ENCODE assay signal across 17 cellular contexts in genomic region chr11:44572431-44572830, GRCh38. TPM values are rescaled to one million over a fixed set of nuclear protein-coding genes. Genes with fewer than 3 reads are reported as not detected.
DNase-seq lines count a peak whose midpoint lies in the region; ATAC-seq and TF ChIP-seq lines count a peak whose summit lies in the region.
"Had no signal": no experiment of that assay in that cellular context is flagged by ENCODE, and none has a peak within 500 bp of the region (broad histone marks: within the 10 kb centered on the region; RNA-seq: fewer than 3 reads in every experiment).

No MANE protein-coding gene starts in this region.

- H3K27me3 Mint-ChIP-seq in T-helper 2 cell treated with Interferon-gamma antibody and Interleukin-4, amounts not matched to agents 5 μg/mL and 100 μg/mL, for 36 hours (ENCODE audit: low read depth), result no peaks in the 10 kb centered on the region
- no peaks in the 10 kb centered on the region for H3K27me3 Mint-ChIP-seq in activated naive CD8-positive, alpha-beta T cell treated with anti-CD3 and anti-CD28 coated beads, Interleukin-2, amount 10 ng/mL, durations not matched to agents 7 days and 5 days
- no peaks in the 10 kb centered on the region for H3K27me3 Mint-ChIP-seq in naive thymus-derived CD4-positive, alpha-beta T cell

- H3K27me3 ChIP-seq in H7 (ENCODE audit: control insufficient read depth, insufficient read depth, low read length) (peaks cover 2% of the 10 kb centered on the region), right atrium auricular region (no peaks in the 10 kb centered on the region)
- H3K27me3 ChIP-seq in naive thymus-derived CD4-positive, alpha-beta T cell (ENCODE audit: control insufficient read depth in 2 of 2, insufficient read depth in 2 of 2, low read length in 2 of 2), result no peaks in the 10 kb centered on the region

- no peak overlapping the region for H3K27ac ChIP-seq in naive thymus-derived CD4-positive, alpha-beta T cell (ENCODE audit: low read depth, low read length)
- H3K27ac ChIP-seq in right atrium auricular region, result no peak overlapping the region

- H3K4me3 ChIP-seq in H7 (ENCODE audit: insufficient read depth, low read depth, low read length), result no peak overlapping the region
- no peak overlapping the region for H3K4me3 ChIP-seq in naive thymus-derived CD4-positive, alpha-beta T cell (ENCODE audit: low read length)
- no peak overlapping the region for H3K4me3 ChIP-seq in right atrium auricular region
- H3K4me3 ChIP-seq: left ventricle myocardium inferior, skin epidermis had no signal

- DNase-seq in T-helper 2 cell treated with Interferon-gamma antibody and Interleukin-4, amounts not matched to agents 5 μg/mL and 100 μg/mL, for 36 hours (ENCODE audit: low spot score), result no peak
- DNase-seq in T-helper 2 cell (no peak), H7 (peak; percentile 16), NCI-H2029 treated with DMSO at 0.1 percent for 48 hours (lab: John Stamatoyannopoulos, UW) (no peak), right atrium auricular region (ENCODE audit: low spot score) (no peak), NCI-H1048 (lab: John Stamatoyannopoulos, UW) (no peak)
- DNase-seq in activated naive CD8-positive, alpha-beta T cell treated with anti-CD3 and anti-CD28 coated beads, Interleukin-2, amount 10 ng/mL, durations not matched to agents 7 days and 5 days, result no peak
- no peak for DNase-seq in naive thymus-derived CD4-positive, alpha-beta T cell
- DNase-seq: 8988T; anterior cingulate cortex; foreskin melanocyte; left ventricle myocardium inferior; NCI-H774; stimulated activated CD4-positive, alpha-beta T cell treated with anti-CD3 and anti-CD28 coated beads, Interleukin-4, amount 100 ng/mL, for 4 hours had no signal

- TF ChIP-seq CTCF in right atrium auricular region (IDR thresholded peaks at IDR 0.05), result no peak

- no peaks in the 10 kb centered on the region for H3K9me3 ChIP-seq in naive thymus-derived CD4-positive, alpha-beta T cell (ENCODE audit: control insufficient read depth in 2 of 3, low read length in 3 of 3)
- H3K9me3 ChIP-seq in right atrium auricular region, result no peaks in the 10 kb centered on the region
- H3K9me3 ChIP-seq: left ventricle myocardium inferior, SK-N-SH had no signal

- intact Hi-C loops in naive thymus-derived CD4-positive, alpha-beta T cell (cut with micrococcal nuclease), result no loop called here

- ATAC-seq in activated naive CD8-positive, alpha-beta T cell treated with anti-CD3 and anti-CD28 coated beads, Interleukin-2, amount 10 ng/mL, durations not matched to agents 7 days and 5 days (ENCODE audit: low read depth), result no peak
- ATAC-seq in naive thymus-derived CD4-positive, alpha-beta T cell, result no peak

- peak overlapping the region; percentile 90 for H3K27ac Mint-ChIP-seq in T-helper 2 cell treated with Interferon-gamma antibody and Interleukin-4, amounts not matched to agents 5 μg/mL and 100 μg/mL, for 36 hours
- H3K27ac Mint-ChIP-seq in activated naive CD8-positive, alpha-beta T cell treated with anti-CD3 and anti-CD28 coated beads, Interleukin-2, amount 10 ng/mL, durations not matched to agents 7 days and 5 days, result peak overlapping the region; percentile 46
- H3K27ac Mint-ChIP-seq in naive thymus-derived CD4-positive, alpha-beta T cell, result peak overlapping the region in 7 of 9 donors; percentile 4 to 94 (median 65)

- POLR2A ChIA-PET in activated naive CD8-positive, alpha-beta T cell treated with anti-CD3 and anti-CD28 coated beads, Interleukin-2, amount 10 ng/mL, durations not matched to agents 7 days and 5 days (lab: Charles Lee), result interaction anchor here (3.1 kb wide), 1 partner anchor 13 kb away, joined by 10 read pairs; no protein-coding TSS in a partner anchor
- POLR2A ChIA-PET in naive thymus-derived CD4-positive, alpha-beta T cell (lab: Charles Lee), result interaction anchor here (1.0 to 2.3 kb wide), 5 partner anchors 9 to 39 kb away, joined by 4 to 12 read pairs (median 6); no protein-coding TSS in a partner anchor

- H3K4me3 Mint-ChIP-seq in T-helper 2 cell treated with Interferon-gamma antibody and Interleukin-4, amounts not matched to agents 5 μg/mL and 100 μg/mL, for 36 hours, result peak overlapping the region; percentile 82
- H3K4me3 Mint-ChIP-seq in activated naive CD8-positive, alpha-beta T cell treated with anti-CD3 and anti-CD28 coated beads, Interleukin-2, amount 10 ng/mL, durations not matched to agents 7 days and 5 days, result no peak overlapping the region
- peak overlapping the region in 6 of 10 donors; percentile 1 to 88 (median 38) for H3K4me3 Mint-ChIP-seq in naive thymus-derived CD4-positive, alpha-beta T cell
- H3K4me3 Mint-ChIP-seq: CD14-positive monocyte had no signal

- H3K36me3 ChIP-seq in H7 (replicated peaks; ENCODE audit: control insufficient read depth, insufficient read depth, low read length), result no peaks in the 10 kb centered on the region
- H3K36me3 ChIP-seq in naive thymus-derived CD4-positive, alpha-beta T cell (ENCODE audit: control insufficient read depth in 2 of 3, insufficient read depth in 3 of 3, low read length in 3 of 3), result no peaks in the 10 kb centered on the region
- H3K36me3 ChIP-seq in right atrium auricular region, result no peaks in the 10 kb centered on the region
- H3K36me3 ChIP-seq: left ventricle myocardium inferior had no signal

- H3K36me3 Mint-ChIP-seq in T-helper 2 cell treated with Interferon-gamma antibody and Interleukin-4, amounts not matched to agents 5 μg/mL and 100 μg/mL, for 36 hours (ENCODE audit: low read depth), result peaks cover 49% of the 10 kb centered on the region
- H3K36me3 Mint-ChIP-seq in activated naive CD8-positive, alpha-beta T cell treated with anti-CD3 and anti-CD28 coated beads, Interleukin-2, amount 10 ng/mL, durations not matched to agents 7 days and 5 days, result peaks cover 17% of the 10 kb centered on the region
- peaks cover 0 to 53% (median 0%) of the 10 kb centered on the region in 5 donors for H3K36me3 Mint-ChIP-seq in naive thymus-derived CD4-positive, alpha-beta T cell

- CTCF ChIA-PET in naive thymus-derived CD4-positive, alpha-beta T cell (lab: Charles Lee), result interaction anchor here (0.7 to 2.7 kb wide), 5 partner anchors 17 to 48 kb away, joined by 3 to 15 read pairs (median 4); no protein-coding TSS in a partner anchor

- H3K4me1 ChIP-seq in naive thymus-derived CD4-positive, alpha-beta T cell (ENCODE audit: control insufficient read depth in 2 of 2, insufficient read depth in 2 of 2, low read length in 2 of 2), result peaks cover 87 to 89% of the 10 kb centered on the region in 2 donors
- peaks cover 0 to 41% of the 10 kb centered on the region in 2 donors for H3K4me1 ChIP-seq in right atrium auricular region

- peaks cover 88% of the 10 kb centered on the region for H3K4me1 Mint-ChIP-seq in T-helper 2 cell treated with Interferon-gamma antibody and Interleukin-4, amounts not matched to agents 5 μg/mL and 100 μg/mL, for 36 hours (ENCODE audit: low read depth)
- peaks cover 76% of the 10 kb centered on the region for H3K4me1 Mint-ChIP-seq in activated naive CD8-positive, alpha-beta T cell treated with anti-CD3 and anti-CD28 coated beads, Interleukin-2, amount 10 ng/mL, durations not matched to agents 7 days and 5 days
- peaks cover 64 to 100% (median 96%) of the 10 kb centered on the region in 7 donors for H3K4me1 Mint-ChIP-seq in naive thymus-derived CD4-positive, alpha-beta T cell

- H3K9me3 Mint-ChIP-seq in T-helper 2 cell treated with Interferon-gamma antibody and Interleukin-4, amounts not matched to agents 5 μg/mL and 100 μg/mL, for 36 hours, result no peaks in the 10 kb centered on the region
- H3K9me3 Mint-ChIP-seq in activated naive CD8-positive, alpha-beta T cell treated with anti-CD3 and anti-CD28 coated beads, Interleukin-2, amount 10 ng/mL, durations not matched to agents 7 days and 5 days, result no peaks in the 10 kb centered on the region
- H3K9me3 Mint-ChIP-seq in naive thymus-derived CD4-positive, alpha-beta T cell, result peaks cover 0 to 3% (median 0%) of the 10 kb centered on the region in 11 donors

RNA-seq across cellular contexts. Expression of gene CD82, which starts 7.0 kb away (rescaled TPM):
- total RNA-seq in H7 (2014; rRNA removed; shearing (Covaris generic)), result 1.3 and 2.5 TPM in 2 replicates
- 10 to 100 TPM; 71.9 to 80.2 TPM for total RNA-seq in activated naive CD8-positive, alpha-beta T cell treated with anti-CD3 and anti-CD28 coated beads, Interleukin-2, amount 10 ng/mL, durations not matched to agents 7 days and 5 days
- total RNA-seq in naive thymus-derived CD4-positive, alpha-beta T cell, result 100 to 1,000 TPM in 1 of 5 experiments, 10 to 100 TPM in 4; 37.0 to 319 (median 57.2) TPM
- polyA plus RNA-seq in naive thymus-derived CD4-positive, alpha-beta T cell, result 10 to 100 TPM; 36.4 to 63.1 TPM
- total RNA-seq in right atrium auricular region, result 10 to 100 TPM in 1 of 2 donors, 1 to 10 TPM in 1; 6.8 to 17.7 TPM
